In genomic region chr5:79754865-79755555, GRCh38 we compare ENCODE assay signal across 13 cellular contexts.
"Had no signal": no experiment of that assay in that cellular context is flagged by ENCODE, and none has a peak within 500 bp of the region (broad histone marks: within the 10 kb centered on the region; RNA-seq: fewer than 3 reads in every experiment).

No MANE protein-coding gene starts in this region.

- H3K36me3 ChIP-seq: esophagus squamous epithelium had no signal

- H3K27ac Mint-ChIP-seq: activated CD4-positive, alpha-beta memory T cell treated with anti-CD3 and anti-CD28 coated beads for 36 hours; activated naive CD8-positive, alpha-beta T cell treated with anti-CD3 and anti-CD28 coated beads, Interleukin-2, amount 10 ng/mL, durations not matched to agents 7 days and 5 days; naive B cell; progenitor cell of endocrine pancreas; stimulated activated naive B cell treated with anti-CD40 and anti-IgM and Interleukin-4, amounts not matched to agents 10 μg/mL and 1 μg/mL and 100 μg/mL, for 72 hours; T-cell had no signal

- H3K9me3 ChIP-seq: esophagus squamous epithelium had no signal

- H3K4me1 ChIP-seq: esophagus squamous epithelium had no signal

- H3K4me3 Mint-ChIP-seq: activated CD4-positive, alpha-beta memory T cell treated with anti-CD3 and anti-CD28 coated beads for 36 hours; naive B cell; stimulated activated naive B cell treated with anti-CD40 and anti-IgM and Interleukin-4, amounts not matched to agents 10 μg/mL and 1 μg/mL and 100 μg/mL, for 72 hours; T-cell had no signal

- H3K4me3 ChIP-seq: esophagus squamous epithelium had no signal

- H3K4me1 Mint-ChIP-seq: naive B cell; stimulated activated naive B cell treated with anti-CD40 and anti-IgM and Interleukin-4, amounts not matched to agents 10 μg/mL and 1 μg/mL and 100 μg/mL, for 72 hours had no signal

- H3K27me3 Mint-ChIP-seq: progenitor cell of endocrine pancreas had no signal

- DNase-seq: activated CD4-positive, alpha-beta memory T cell treated with anti-CD3 and anti-CD28 coated beads for 36 hours; activated naive CD8-positive, alpha-beta T cell treated with anti-CD3 and anti-CD28 coated beads, Interleukin-2, amount 10 ng/mL, durations not matched to agents 7 days and 5 days; activated T-cell treated with anti-CD3 and anti-CD28 coated beads, Interleukin-2, amount 50 U/mL, for 48 hours; esophagus squamous epithelium; foreskin melanocyte; naive B cell; stimulated activated CD4-positive, alpha-beta T cell treated with anti-CD3 and anti-CD28 coated beads, Interleukin-2, amount 100 ng/mL, for 24 hours; stimulated activated naive B cell treated with anti-CD40 and anti-IgM and Interleukin-4, amounts not matched to agents 10 μg/mL and 1 μg/mL and 100 μg/mL, for 72 hours; T-cell; T1000; trophoblast cell had no signal

- H3K36me3 Mint-ChIP-seq: activated CD4-positive, alpha-beta memory T cell treated with anti-CD3 and anti-CD28 coated beads for 36 hours; naive B cell; stimulated activated naive B cell treated with anti-CD40 and anti-IgM and Interleukin-4, amounts not matched to agents 10 μg/mL and 1 μg/mL and 100 μg/mL, for 72 hours; T-cell had no signal

- ATAC-seq: sciatic nerve; stimulated activated naive B cell treated with anti-CD40 and anti-IgM and Interleukin-4, amounts not matched to agents 10 μg/mL and 1 μg/mL and 100 μg/mL, for 72 hours; T-cell had no signal

- H3K9me3 Mint-ChIP-seq: activated CD4-positive, alpha-beta memory T cell treated with anti-CD3 and anti-CD28 coated beads for 36 hours; naive B cell; stimulated activated naive B cell treated with anti-CD40 and anti-IgM and Interleukin-4, amounts not matched to agents 10 μg/mL and 1 μg/mL and 100 μg/mL, for 72 hours; T-cell had no signal

- H3K27ac ChIP-seq: esophagus squamous epithelium had no signal

- H3K27me3 ChIP-seq: esophagus squamous epithelium had no signal
